Comparison of ENCODE assay signal across 26 cellular contexts in the genomic region with DNA sequence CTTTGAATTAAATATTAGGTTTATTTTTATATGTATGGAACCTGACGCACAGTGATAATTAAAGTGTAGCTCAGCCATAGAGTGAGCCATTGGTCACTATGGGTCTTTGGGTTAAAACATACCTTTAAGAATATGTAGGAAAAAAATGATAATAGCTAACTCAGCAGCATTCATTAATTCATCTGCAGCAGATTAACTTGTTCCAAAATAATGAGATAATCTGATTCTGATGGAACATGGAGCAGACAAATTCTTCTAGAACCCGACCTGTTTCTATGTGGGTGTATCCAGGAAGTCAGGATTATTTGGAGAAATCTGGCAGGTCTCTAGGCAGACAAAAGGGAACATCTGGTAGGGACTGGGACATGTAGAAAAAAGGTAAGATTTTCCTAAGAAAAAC. TPM values are rescaled to one million over a fixed set of nuclear protein-coding genes. Genes with fewer than 3 reads are reported as not detected.
"Had no signal": no experiment of that assay in that cellular context is flagged by ENCODE, and none has a peak within 500 bp of the region (broad histone marks: within the 10 kb centered on the region; RNA-seq: fewer than 3 reads in every experiment).

A gene with protein sequence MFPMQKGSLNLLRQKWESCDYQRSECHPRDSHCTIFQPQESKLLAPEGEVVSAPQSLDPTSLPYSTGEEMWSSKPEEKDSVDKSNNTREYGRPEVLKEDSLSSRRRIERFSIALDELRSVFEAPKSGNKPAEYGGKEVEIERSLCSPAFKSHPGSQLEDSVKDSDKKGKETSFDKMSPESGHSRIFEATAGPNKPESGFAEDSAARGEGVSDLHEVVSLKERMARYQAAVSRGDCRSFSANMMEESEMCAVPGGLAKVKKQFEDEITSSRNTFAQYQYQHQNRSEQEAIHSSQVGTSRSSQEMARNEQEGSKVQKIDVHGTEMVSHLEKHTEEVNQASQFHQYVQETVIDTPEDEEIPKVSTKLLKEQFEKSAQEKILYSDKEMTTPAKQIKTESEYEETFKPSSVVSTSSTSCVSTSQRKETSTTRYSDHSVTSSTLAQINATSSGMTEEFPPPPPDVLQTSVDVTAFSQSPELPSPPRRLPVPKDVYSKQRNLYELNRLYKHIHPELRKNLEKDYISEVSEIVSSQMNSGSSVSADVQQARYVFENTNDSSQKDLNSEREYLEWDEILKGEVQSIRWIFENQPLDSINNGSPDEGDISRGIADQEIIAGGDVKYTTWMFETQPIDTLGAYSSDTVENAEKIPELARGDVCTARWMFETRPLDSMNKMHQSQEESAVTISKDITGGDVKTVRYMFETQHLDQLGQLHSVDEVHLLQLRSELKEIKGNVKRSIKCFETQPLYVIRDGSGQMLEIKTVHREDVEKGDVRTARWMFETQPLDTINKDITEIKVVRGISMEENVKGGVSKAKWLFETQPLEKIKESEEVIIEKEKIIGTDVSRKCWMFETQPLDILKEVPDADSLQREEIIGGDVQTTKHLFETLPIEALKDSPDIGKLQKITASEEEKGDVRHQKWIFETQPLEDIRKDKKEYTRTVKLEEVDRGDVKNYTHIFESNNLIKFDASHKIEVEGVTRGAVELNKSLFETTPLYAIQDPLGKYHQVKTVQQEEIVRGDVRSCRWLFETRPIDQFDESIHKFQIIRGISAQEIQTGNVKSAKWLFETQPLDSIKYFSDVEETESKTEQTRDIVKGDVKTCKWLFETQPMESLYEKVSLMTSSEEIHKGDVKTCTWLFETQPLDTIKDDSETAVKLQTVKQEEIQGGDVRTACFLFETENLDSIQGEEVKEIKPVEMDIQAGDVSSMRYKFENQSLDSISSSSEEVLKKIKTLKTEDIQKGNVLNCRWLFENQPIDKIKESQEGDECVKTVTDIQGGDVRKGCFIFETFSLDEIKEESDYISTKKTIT (N-terminal part only) (plus strand): TSS at position 301 of the 400 bp plus-strand sequence. CDS start 15,003 bp downstream, outside the sequence.

- H3K27ac Mint-ChIP-seq: naive B cell; nephron; stimulated activated naive B cell treated with anti-CD40 and anti-IgM and Interleukin-4, amounts not matched to agents 10 μg/mL and 1 μg/mL and 100 μg/mL, for 72 hours; stimulated activated naive CD8-positive, alpha-beta T cell treated with anti-CD3 and anti-CD28 coated beads, Interleukin-15, amount 100 ng/mL, for 72 hours had no signal

- ATAC-seq: esophagus mucosa; gastroesophageal sphincter; left lung; sciatic nerve; stimulated activated naive CD8-positive, alpha-beta T cell treated with anti-CD3 and anti-CD28 coated beads, Interleukin-15, amount 100 ng/mL, for 72 hours had no signal

- H3K4me3 ChIP-seq: gastroesophageal sphincter, left lung, lung, ovary, skin epidermis, testis, tibial nerve had no signal

- H3K36me3 Mint-ChIP-seq: naive B cell; stimulated activated naive B cell treated with anti-CD40 and anti-IgM and Interleukin-4, amounts not matched to agents 10 μg/mL and 1 μg/mL and 100 μg/mL, for 72 hours had no signal

- H3K27ac ChIP-seq: gastroesophageal sphincter, left lung, ovary, skin epidermis, testis, tibial nerve had no signal

- H3K27me3 Mint-ChIP-seq: central memory CD8-positive, alpha-beta T cell; naive B cell; stimulated activated naive B cell treated with anti-CD40 and anti-IgM and Interleukin-4, amounts not matched to agents 10 μg/mL and 1 μg/mL and 100 μg/mL, for 72 hours; stimulated activated naive CD8-positive, alpha-beta T cell treated with anti-CD3 and anti-CD28 coated beads, Interleukin-15, amount 100 ng/mL, for 72 hours had no signal

- H3K9me3 Mint-ChIP-seq: nephron; stimulated activated naive CD8-positive, alpha-beta T cell treated with anti-CD3 and anti-CD28 coated beads, Interleukin-15, amount 100 ng/mL, for 72 hours had no signal

- H3K4me1 ChIP-seq: left lung, testis, tibial nerve had no signal

- H3K4me3 Mint-ChIP-seq: central memory CD8-positive, alpha-beta T cell; naive B cell; nephron; stimulated activated naive B cell treated with anti-CD40 and anti-IgM and Interleukin-4, amounts not matched to agents 10 μg/mL and 1 μg/mL and 100 μg/mL, for 72 hours; stimulated activated naive CD8-positive, alpha-beta T cell treated with anti-CD3 and anti-CD28 coated beads, Interleukin-15, amount 100 ng/mL, for 72 hours had no signal

- H3K9me3 ChIP-seq: gastroesophageal sphincter, left lung, ovary, testis, tibial nerve had no signal

- FAIRE-seq: bronchial epithelial cell, endometrium had no signal

- H3K27me3 ChIP-seq: gastroesophageal sphincter, left lung, ovary, testis, tibial nerve had no signal

- DNase-seq: cortex of kidney; effector memory CD4-positive, alpha-beta T cell; hypothalamus; islet precursor cell; left lung; mesenchymal stem cell; midbrain; naive B cell; ovary; stimulated activated CD4-positive, alpha-beta T cell treated with anti-CD3 and anti-CD28 coated beads, Interleukin-2, amount 100 ng/mL, for 24 hours; stimulated activated CD4-positive, alpha-beta T cell treated with anti-CD3 and anti-CD28 coated beads, Interleukin-4, amount 100 ng/mL, for 4 hours; stimulated activated naive B cell treated with anti-CD40 and anti-IgM and Interleukin-4, amounts not matched to agents 10 μg/mL and 1 μg/mL and 100 μg/mL, for 72 hours; stimulated activated naive CD8-positive, alpha-beta T cell treated with anti-CD3 and anti-CD28 coated beads, Interleukin-15, amount 100 ng/mL, for 72 hours; testis had no signal

- H3K4me1 Mint-ChIP-seq: central memory CD8-positive, alpha-beta T cell; naive B cell; stimulated activated naive B cell treated with anti-CD40 and anti-IgM and Interleukin-4, amounts not matched to agents 10 μg/mL and 1 μg/mL and 100 μg/mL, for 72 hours; stimulated activated naive CD8-positive, alpha-beta T cell treated with anti-CD3 and anti-CD28 coated beads, Interleukin-15, amount 100 ng/mL, for 72 hours had no signal

- H3K36me3 ChIP-seq: gastroesophageal sphincter, left lung, ovary, tibial nerve had no signal

RNA-seq across cellular contexts. Expression of the gene that starts here (rescaled TPM):
- total RNA-seq: bronchial epithelial cell, subcutaneous adipose tissue had no signal
- polyA plus RNA-seq: urinary bladder had no signal
